ENCODE assay signal across 13 cellular contexts in genomic region chr3:57952651-57953050, GRCh38. TPM values are rescaled to one million over a fixed set of nuclear protein-coding genes. Genes with fewer than 3 reads are reported as not detected.
DNase-seq lines count a peak whose midpoint lies in the region; ATAC-seq and TF ChIP-seq lines count a peak whose summit lies in the region.
"Had no signal": no experiment of that assay in that cellular context is flagged by ENCODE, and none has a peak within 500 bp of the region (broad histone marks: within the 10 kb centered on the region; RNA-seq: fewer than 3 reads in every experiment).

No MANE protein-coding gene starts in this region.

- DNase-seq in coronary artery (ENCODE audit: low spot score) (no peak), testis (no peak), NCI-H446 (lab: John Stamatoyannopoulos, UW) (no peak), activated T-cell treated with anti-CD3 and anti-CD28 coated beads for 4 hours (no peak)
- no peak for DNase-seq in activated T-helper 1 cell treated with anti-CD3 and anti-CD28 coated beads, Interleukin-12 subunit alpha, Interleukin-12 subunit beta, Interleukin-2, Interleukin-4 antibody, amounts not matched to agents 30 ng/mL and 10 ng/mL and 1 ng/mL, durations not matched to agents 14 hours and 24 hours and 36 hours (ENCODE audit: low spot score)
- DNase-seq: activated CD8-positive, alpha-beta memory T cell treated with anti-CD3 and anti-CD28 coated beads, Interleukin-2, amount 50 U/mL, for 4 hours; CD4-positive, alpha-beta T cell; effector CD8-positive, alpha-beta T cell; stimulated activated CD4-positive, alpha-beta T cell treated with anti-CD3 and anti-CD28 coated beads, Interleukin-1b, Interleukin-23, amount 100 ng/mL, for 48 hours had no signal

- no peaks in the 10 kb centered on the region for H3K4me1 Mint-ChIP-seq in activated T-helper 1 cell treated with anti-CD3 and anti-CD28 coated beads, Interleukin-12 subunit alpha, Interleukin-12 subunit beta, Interleukin-2, Interleukin-4 antibody, amounts not matched to agents 30 ng/mL and 10 ng/mL and 1 ng/mL, durations not matched to agents 14 hours and 24 hours and 36 hours (ENCODE audit: low read depth)
- H3K4me1 Mint-ChIP-seq: stimulated activated effector memory CD8-positive, alpha-beta T cell treated with anti-CD3 and anti-CD28 coated beads, Interleukin-12 subunit alpha, Interleukin-12 subunit beta, amount 100 ng/mL, for 72 hours had no signal

- H3K27ac ChIP-seq in HUES6 (ENCODE audit: low read depth, low read length), result peak overlapping the region; percentile 74
- peak overlapping the region; percentile 92 to 95 for H3K27ac ChIP-seq in coronary artery
- peak overlapping the region; percentile 96 for H3K27ac ChIP-seq in muscle layer of colon (ENCODE audit: low read depth, low read length)
- H3K27ac ChIP-seq in testis, result peak overlapping the region; percentile 86 to 89

- H3K27ac Mint-ChIP-seq in activated T-helper 1 cell treated with anti-CD3 and anti-CD28 coated beads, Interleukin-12 subunit alpha, Interleukin-12 subunit beta, Interleukin-2, Interleukin-4 antibody, amounts not matched to agents 30 ng/mL and 10 ng/mL and 1 ng/mL, durations not matched to agents 14 hours and 24 hours and 36 hours, result no peak overlapping the region
- H3K27ac Mint-ChIP-seq: CD4-positive, alpha-beta T cell; stimulated activated effector memory CD8-positive, alpha-beta T cell treated with anti-CD3 and anti-CD28 coated beads, Interleukin-12 subunit alpha, Interleukin-12 subunit beta, amount 100 ng/mL, for 72 hours had no signal

- no peaks in the 10 kb centered on the region for H3K9me3 ChIP-seq in HUES6 (ENCODE audit: control insufficient read depth, insufficient read depth, low read depth, low read length)
- H3K9me3 ChIP-seq in muscle layer of colon (ENCODE audit: low read length), result no peaks in the 10 kb centered on the region
- no peaks in the 10 kb centered on the region for H3K9me3 ChIP-seq in testis

- H3K27me3 ChIP-seq in HUES6 (ENCODE audit: control insufficient read depth, insufficient read depth, low read length) (no peaks in the 10 kb centered on the region), muscle layer of colon (ENCODE audit: control insufficient read depth in 1 of 2, insufficient read depth in 2 of 2, low read length in 2 of 2) (no peaks in the 10 kb centered on the region), testis (no peaks in the 10 kb centered on the region)

- intact Hi-C loops in testis (cut with DNase I; ENCODE audit: low total_unique reads), result no loop called here
- intact Hi-C loops in activated T-helper 1 cell treated with anti-CD3 and anti-CD28 coated beads, Interleukin-12 subunit alpha, Interleukin-12 subunit beta, Interleukin-2, Interleukin-4 antibody, amounts not matched to agents 30 ng/mL and 10 ng/mL and 1 ng/mL, durations not matched to agents 14 hours and 24 hours and 36 hours (cut with micrococcal nuclease), result no loop called here

- no peak overlapping the region for H3K4me3 ChIP-seq in HUES6 (ENCODE audit: low read depth, low read length)
- H3K4me3 ChIP-seq in coronary artery, result no peak overlapping the region
- H3K4me3 ChIP-seq in muscle layer of colon (ENCODE audit: low read depth in 1 of 2, low read length in 2 of 2), result peak overlapping the region in 1 of 2 donors; percentile 16
- H3K4me3 ChIP-seq in testis, result no peak overlapping the region

- TF ChIP-seq POLR2A in testis (IDR thresholded peaks at IDR 0.05), result no peak

- no peak for TF ChIP-seq CTCF in coronary artery (IDR thresholded peaks at IDR 0.05)
- no peak for TF ChIP-seq CTCF in testis (IDR thresholded peaks at IDR 0.05)

- 89 to 91% methylated on average over 5 of the region's 5 CpGs for WGBS in testis, 2 donors

- H3K36me3 ChIP-seq in HUES6 (ENCODE audit: control insufficient read depth, insufficient read depth, low read length) (no peaks in the 10 kb centered on the region), muscle layer of colon (ENCODE audit: insufficient read depth, low read length) (no peaks in the 10 kb centered on the region), testis (ENCODE audit: low read depth, missing control alignments) (no peaks in the 10 kb centered on the region)

- no peak overlapping the region for H3K4me3 Mint-ChIP-seq in activated T-helper 1 cell treated with anti-CD3 and anti-CD28 coated beads, Interleukin-12 subunit alpha, Interleukin-12 subunit beta, Interleukin-2, Interleukin-4 antibody, amounts not matched to agents 30 ng/mL and 10 ng/mL and 1 ng/mL, durations not matched to agents 14 hours and 24 hours and 36 hours
- H3K4me3 Mint-ChIP-seq: CD4-positive, alpha-beta T cell; stimulated activated effector memory CD8-positive, alpha-beta T cell treated with anti-CD3 and anti-CD28 coated beads, Interleukin-12 subunit alpha, Interleukin-12 subunit beta, amount 100 ng/mL, for 72 hours had no signal

- H3K4me1 ChIP-seq in HUES6 (ENCODE audit: control insufficient read depth, insufficient read depth, low read length) (peaks cover 33% of the 10 kb centered on the region), muscle layer of colon (ENCODE audit: insufficient read depth, low read length) (peaks cover 49% of the 10 kb centered on the region), testis (peaks cover 45% of the 10 kb centered on the region)

- no peak for ATAC-seq in GM18498 (IDR thresholded peaks at IDR 0.05; ENCODE audit: unreplicated experiment)
- ATAC-seq: stimulated activated effector memory CD8-positive, alpha-beta T cell treated with anti-CD3 and anti-CD28 coated beads, Interleukin-12 subunit alpha, Interleukin-12 subunit beta, amount 100 ng/mL, for 72 hours had no signal

- H3K36me3 Mint-ChIP-seq in activated T-helper 1 cell treated with anti-CD3 and anti-CD28 coated beads, Interleukin-12 subunit alpha, Interleukin-12 subunit beta, Interleukin-2, Interleukin-4 antibody, amounts not matched to agents 30 ng/mL and 10 ng/mL and 1 ng/mL, durations not matched to agents 14 hours and 24 hours and 36 hours (ENCODE audit: low read depth), result no peaks in the 10 kb centered on the region
- H3K36me3 Mint-ChIP-seq: stimulated activated effector memory CD8-positive, alpha-beta T cell treated with anti-CD3 and anti-CD28 coated beads, Interleukin-12 subunit alpha, Interleukin-12 subunit beta, amount 100 ng/mL, for 72 hours had no signal

- no peaks in the 10 kb centered on the region for H3K27me3 Mint-ChIP-seq in activated T-helper 1 cell treated with anti-CD3 and anti-CD28 coated beads, Interleukin-12 subunit alpha, Interleukin-12 subunit beta, Interleukin-2, Interleukin-4 antibody, amounts not matched to agents 30 ng/mL and 10 ng/mL and 1 ng/mL, durations not matched to agents 14 hours and 24 hours and 36 hours (ENCODE audit: insufficient read depth)
- H3K27me3 Mint-ChIP-seq: CD4-positive, alpha-beta T cell had no signal

- peak overlapping the region; percentile 65 for H3K9ac ChIP-seq in HUES6 (ENCODE audit: low read length)
- peak overlapping the region; percentile 13 for H3K9ac ChIP-seq in muscle layer of colon (ENCODE audit: low read length)

- H3K9me3 Mint-ChIP-seq in activated T-helper 1 cell treated with anti-CD3 and anti-CD28 coated beads, Interleukin-12 subunit alpha, Interleukin-12 subunit beta, Interleukin-2, Interleukin-4 antibody, amounts not matched to agents 30 ng/mL and 10 ng/mL and 1 ng/mL, durations not matched to agents 14 hours and 24 hours and 36 hours, result no peaks in the 10 kb centered on the region
- H3K9me3 Mint-ChIP-seq: CD4-positive, alpha-beta T cell; stimulated activated effector memory CD8-positive, alpha-beta T cell treated with anti-CD3 and anti-CD28 coated beads, Interleukin-12 subunit alpha, Interleukin-12 subunit beta, amount 100 ng/mL, for 72 hours had no signal

RNA-seq across cellular contexts. Expression of gene FLNB, which starts 55.6 kb away (rescaled TPM):
- total RNA-seq in testis, result 100 to 1,000 TPM; 166 to 199 TPM
- 105 TPM for polyA plus RNA-seq in testis (ENCODE audit: insufficient read depth, low read depth, low replicate concordance)
- 22.3 and 24.1 TPM in 2 replicates for total RNA-seq in activated T-helper 1 cell treated with anti-CD3 and anti-CD28 coated beads, Interleukin-12 subunit alpha, Interleukin-12 subunit beta, Interleukin-2, Interleukin-4 antibody, amounts not matched to agents 30 ng/mL and 10 ng/mL and 1 ng/mL, durations not matched to agents 14 hours and 24 hours and 36 hours
